Comparison of ENCODE assay signal across 20 cellular contexts in the genomic region with DNA sequence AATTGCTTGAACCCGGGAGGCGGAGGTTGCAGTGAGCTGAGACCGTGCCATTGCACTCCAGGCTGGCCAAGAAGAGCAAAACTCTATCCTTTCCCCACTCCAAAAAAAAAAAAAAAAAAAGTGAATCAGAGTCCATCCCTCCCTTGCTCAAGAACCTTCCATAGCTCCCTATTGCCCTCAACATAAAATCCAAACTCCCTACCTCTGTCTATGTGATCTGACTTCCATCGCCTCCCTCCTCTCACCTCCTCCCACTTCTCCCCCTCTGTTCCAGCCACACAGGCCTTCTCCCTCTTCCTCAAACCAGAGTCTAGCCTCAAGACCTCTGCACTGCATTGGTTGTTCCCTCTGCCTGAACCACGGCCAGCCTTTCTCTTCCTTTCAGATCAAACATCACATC. TPM values are rescaled to one million over a fixed set of nuclear protein-coding genes. Genes with fewer than 3 reads are reported as not detected.
DNase-seq lines count a peak whose midpoint lies in the region; ATAC-seq, FAIRE-seq and TF ChIP-seq lines count a peak whose summit lies in the region.
"Had no signal": no experiment of that assay in that cellular context is flagged by ENCODE, and none has a peak within 500 bp of the region (broad histone marks: within the 10 kb centered on the region; RNA-seq: fewer than 3 reads in every experiment).

No MANE protein-coding gene starts in this region.

- TF ChIP-seq EP300 in A549 (IDR thresholded peaks at IDR 0.05) (no peak), upper lobe of left lung (IDR thresholded peaks at IDR 0.05) (no peak)

- peaks cover 0 to 2% (median 0%) of the 10 kb centered on the region in 7 donors for H3K9me3 Mint-ChIP-seq in CD4-positive, CD25-positive, alpha-beta regulatory T cell
- no peaks in the 10 kb centered on the region for H3K9me3 Mint-ChIP-seq in activated T-helper 17 cell treated with anti-CD3 and anti-CD28 coated beads, Interleukin-2, amount 50 U/mL, for 72 hours
- H3K9me3 Mint-ChIP-seq in neural crest cell: no peaks in the 10 kb centered on the region
- peaks cover 0 to 5% (median 0%) of the 10 kb centered on the region in 8 donors for H3K9me3 Mint-ChIP-seq in CD4-positive, alpha-beta memory T cell

- DNase-seq in A549 (ENCODE audit: low read depth in 1 of 2, low spot score in 1 of 2) (no peak), neural crest cell (ENCODE audit: low read depth, low spot score) (no peak), upper lobe of left lung (no peak), NCI-H226 (no peak), DMS53 (lab: John Stamatoyannopoulos, UW) (no peak)
- no peak for DNase-seq in CD4-positive, CD25-positive, alpha-beta regulatory T cell
- DNase-seq in CD4-positive, alpha-beta memory T cell: no peak
- DNase-seq: MG63, NCI-H1092 treated with DMSO at 0.1 percent for 48 hours, NCI-H1694, NCI-H2107, NCI-H345, NCI-H526 treated with DMSO at 0.1 percent for 48 hours, RPMI8226 had no signal

- H3K27ac Mint-ChIP-seq in CD4-positive, CD25-positive, alpha-beta regulatory T cell: peak overlapping the region in 2 of 3 donors; percentile 73 to 92
- peak overlapping the region; percentile 43 for H3K27ac Mint-ChIP-seq in activated T-helper 17 cell treated with anti-CD3 and anti-CD28 coated beads, Interleukin-2, amount 50 U/mL, for 72 hours
- peak overlapping the region; percentile 78 for H3K27ac Mint-ChIP-seq in neural crest cell (ENCODE audit: unreplicated experiment)
- peak overlapping the region in 2 of 7 donors; percentile 79 to 80 for H3K27ac Mint-ChIP-seq in CD4-positive, alpha-beta memory T cell

- WGBS in A549 (ENCODE audit: missing lambda C conversion rate): 80% methylated on average over 5 of the region's 5 CpGs
- WGBS in upper lobe of left lung, 2 donors: 83 to 87% methylated on average over 5 of the region's 5 CpGs

- H3K27ac ChIP-seq in A549: no peak overlapping the region
- no peak overlapping the region for H3K27ac ChIP-seq in CD4-positive, CD25-positive, alpha-beta regulatory T cell (ENCODE audit: insufficient read depth, low read length, poor library complexity, severe bottlenecking)
- H3K27ac ChIP-seq in upper lobe of left lung: no peak overlapping the region
- no peak overlapping the region for H3K27ac ChIP-seq in CD4-positive, alpha-beta memory T cell (ENCODE audit: low read depth, low read length)
- H3K27ac ChIP-seq: HL-60, KMS-11, SJSA1 had no signal

- TF ChIP-seq POLR2A in A549 (IDR thresholded peaks at IDR 0.05; ENCODE audit: low read length) (no peak), upper lobe of left lung (IDR thresholded peaks at IDR 0.05) (no peak)

- H3K9me3 ChIP-seq in A549 (no peaks in the 10 kb centered on the region), upper lobe of left lung (no peaks in the 10 kb centered on the region)
- no peaks in the 10 kb centered on the region for H3K9me3 ChIP-seq in CD4-positive, CD25-positive, alpha-beta regulatory T cell (ENCODE audit: control insufficient read depth in 2 of 2, low read length in 2 of 2)
- H3K9me3 ChIP-seq in CD4-positive, alpha-beta memory T cell (ENCODE audit: control insufficient read depth in 1 of 2, low read length in 2 of 2): no peaks in the 10 kb centered on the region
- H3K9me3 ChIP-seq: BLaER1, MG63, SJSA1 had no signal

- peaks cover 0 to 58% (median 21%) of the 10 kb centered on the region in 4 donors for H3K4me1 Mint-ChIP-seq in CD4-positive, CD25-positive, alpha-beta regulatory T cell
- H3K4me1 Mint-ChIP-seq in activated T-helper 17 cell treated with anti-CD3 and anti-CD28 coated beads, Interleukin-2, amount 50 U/mL, for 72 hours: peaks cover 9% of the 10 kb centered on the region
- peaks cover 24% of the 10 kb centered on the region for H3K4me1 Mint-ChIP-seq in neural crest cell
- peaks cover 17 to 38% (median 28%) of the 10 kb centered on the region in 4 donors for H3K4me1 Mint-ChIP-seq in CD4-positive, alpha-beta memory T cell

- H3K27me3 Mint-ChIP-seq in CD4-positive, CD25-positive, alpha-beta regulatory T cell: peaks cover 18% of the 10 kb centered on the region
- H3K27me3 Mint-ChIP-seq in activated T-helper 17 cell treated with anti-CD3 and anti-CD28 coated beads, Interleukin-2, amount 50 U/mL, for 72 hours: no peaks in the 10 kb centered on the region
- peaks cover 78% of the 10 kb centered on the region for H3K27me3 Mint-ChIP-seq in neural crest cell (ENCODE audit: low read depth)
- peaks cover 0 to 3% of the 10 kb centered on the region in 2 donors for H3K27me3 Mint-ChIP-seq in CD4-positive, alpha-beta memory T cell

- no peak overlapping the region for H3K4me3 ChIP-seq in A549
- no peak overlapping the region for H3K4me3 ChIP-seq in CD4-positive, CD25-positive, alpha-beta regulatory T cell (ENCODE audit: low read depth, low read length)
- H3K4me3 ChIP-seq in upper lobe of left lung: no peak overlapping the region
- H3K4me3 ChIP-seq in CD4-positive, alpha-beta memory T cell (ENCODE audit: low read length in 2 of 2): no peak overlapping the region
- H3K4me3 ChIP-seq: BLaER1, GM12878, MG63, SJSA1 had no signal

- no peaks in the 10 kb centered on the region for H3K36me3 ChIP-seq in CD4-positive, CD25-positive, alpha-beta regulatory T cell (ENCODE audit: control insufficient read depth, insufficient read depth, low read length)
- H3K36me3 ChIP-seq in upper lobe of left lung: no peaks in the 10 kb centered on the region
- no peaks in the 10 kb centered on the region for H3K36me3 ChIP-seq in CD4-positive, alpha-beta memory T cell (ENCODE audit: insufficient read depth, low read length)
- H3K36me3 ChIP-seq: BLaER1, MG63, SJSA1 had no signal

- H3K4me1 ChIP-seq in A549 (peaks cover 12% of the 10 kb centered on the region), upper lobe of left lung (peaks cover 17 to 35% (median 18%) of the 10 kb centered on the region in 4 donors)
- H3K4me1 ChIP-seq in CD4-positive, CD25-positive, alpha-beta regulatory T cell (ENCODE audit: control insufficient read depth, insufficient read depth, low read length, poor library complexity, severe bottlenecking): peaks cover 32% of the 10 kb centered on the region
- H3K4me1 ChIP-seq in CD4-positive, alpha-beta memory T cell (ENCODE audit: insufficient read depth, low read length): peaks cover 19% of the 10 kb centered on the region

- no peak for TF ChIP-seq RAD21 in A549 (conservative IDR thresholded peaks at IDR 0.05 in 1 of 2, IDR thresholded peaks at IDR 0.05 in 1 of 2)

- no peak overlapping the region for H3K4me2 ChIP-seq in A549
- H3K4me2 ChIP-seq: KMS-11 had no signal

- POLR2A ChIA-PET in A549 (lab: Yijun Ruan, JAX): interaction anchor here (0.7 kb wide), 1 partner anchor 14 kb away, joined by 6 read pairs; no protein-coding TSS in a partner anchor
- POLR2A ChIA-PET in CD4-positive, alpha-beta memory T cell (lab: Charles Lee; ENCODE audit: partially characterized antibody): interaction anchor here (0.7 to 15.6 kb wide), 3 partner anchors 18 to 1150 kb away, joined by 3 to 555 read pairs (median 3); partner anchors contain the start of gene TLE5

- no peak for TF ChIP-seq CTCF in A549 (IDR thresholded peaks at IDR 0.05)
- no peak for TF ChIP-seq CTCF in neural crest cell (conservative IDR thresholded peaks at IDR 0.05)
- TF ChIP-seq CTCF in upper lobe of left lung (IDR thresholded peaks at IDR 0.05): no peak

- H3K27me3 ChIP-seq in CD4-positive, CD25-positive, alpha-beta regulatory T cell (ENCODE audit: control insufficient read depth, insufficient read depth, low read length): no peaks in the 10 kb centered on the region
- H3K27me3 ChIP-seq in upper lobe of left lung: no peaks in the 10 kb centered on the region
- no peaks in the 10 kb centered on the region for H3K27me3 ChIP-seq in CD4-positive, alpha-beta memory T cell (ENCODE audit: insufficient read depth, low read length)
- H3K27me3 ChIP-seq: BLaER1, MG63, SJSA1 had no signal

- peak overlapping the region in 2 of 4 donors; percentile 62 to 82 for H3K4me3 Mint-ChIP-seq in CD4-positive, CD25-positive, alpha-beta regulatory T cell
- H3K4me3 Mint-ChIP-seq in activated T-helper 17 cell treated with anti-CD3 and anti-CD28 coated beads, Interleukin-2, amount 50 U/mL, for 72 hours: no peak overlapping the region
- H3K4me3 Mint-ChIP-seq in neural crest cell: peak overlapping the region; percentile 65
- peak overlapping the region in 1 of 8 donors; percentile 21 for H3K4me3 Mint-ChIP-seq in CD4-positive, alpha-beta memory T cell

- intact Hi-C loops in CD4-positive, alpha-beta memory T cell (cut with micrococcal nuclease): loop anchor here (5.0 to 10.0 kb wide), 3 partner anchors 63 to 224 kb away; partner anchors contain the start of genes NCLN and ZNF554

- no peaks in the 10 kb centered on the region for H3K36me3 Mint-ChIP-seq in CD4-positive, CD25-positive, alpha-beta regulatory T cell
- H3K36me3 Mint-ChIP-seq in activated T-helper 17 cell treated with anti-CD3 and anti-CD28 coated beads, Interleukin-2, amount 50 U/mL, for 72 hours (ENCODE audit: low read depth): peaks cover 6% of the 10 kb centered on the region
- H3K36me3 Mint-ChIP-seq in neural crest cell (ENCODE audit: low read depth): no peaks in the 10 kb centered on the region
- H3K36me3 Mint-ChIP-seq in CD4-positive, alpha-beta memory T cell: peaks cover 0 to 5% of the 10 kb centered on the region in 2 donors

- CTCF ChIA-PET in A549 (lab: Yijun Ruan, JAX): interaction anchor here (0.6 to 1.3 kb wide), 4 partner anchors 59 to 290 kb away, joined by 3 to 5 read pairs (median 4); no protein-coding TSS in a partner anchor
- CTCF ChIA-PET in CD4-positive, alpha-beta memory T cell (lab: Charles Lee; ENCODE audit: partially characterized antibody): interaction anchor here (1.0 to 1.5 kb wide), 4 partner anchors 12 to 77 kb away, joined by 3 to 5 read pairs (median 4); no protein-coding TSS in a partner anchor

- ATAC-seq in A549 (no peak), upper lobe of left lung (ENCODE audit: low FRiP score in 2 of 2) (no peak)
- no peak for ATAC-seq in CD4-positive, CD25-positive, alpha-beta regulatory T cell (ENCODE audit: low read depth in 2 of 2)
- ATAC-seq in activated T-helper 17 cell treated with anti-CD3 and anti-CD28 coated beads, Interleukin-2, amount 50 U/mL, for 72 hours (replicated peaks): no peak
- ATAC-seq: GM12878 had no signal

- FAIRE-seq in A549 (lab: Jason Lieb, UNC): no peak
- FAIRE-seq: GM12878 had no signal

RNA-seq across cellular contexts. Expression of gene TLE2, which starts 10.0 kb away (rescaled TPM):
- polyA plus RNA-seq in A549 (2011; rRNA removed): 2.1 and 2.7 TPM in 2 replicates
- polyA plus RNA-seq in A549 (2012; cell fraction: cytosol; rRNA removed): 1.8 and 2.9 TPM in 2 replicates
- polyA plus RNA-seq in A549 (2012; cell fraction: nucleus; rRNA removed): 8.3 and 9.3 TPM in 2 replicates
- 1.9 to 3.1 TPM (median 2.6 TPM) in 3 replicates for polyA plus RNA-seq in A549 (2017; fragmentation: RNase III; extraction: RNeasy Plus Mini Kit Qiagen cat#74134 plus additional on column Dnase treatment)
- 2.1 and 2.4 TPM in 2 replicates for polyA minus RNA-seq in A549 (2011; rRNA and poly(A)+ RNA removed)
- total RNA-seq in CD4-positive, CD25-positive, alpha-beta regulatory T cell: 9.3 TPM
- polyA plus RNA-seq in CD4-positive, CD25-positive, alpha-beta regulatory T cell: 1 to 10 TPM; 3.1 to 4.5 (median 3.9) TPM
- total RNA-seq in activated T-helper 17 cell treated with anti-CD3 and anti-CD28 coated beads, Interleukin-2, amount 50 U/mL, for 72 hours: 1 to 10 TPM; 2.5 to 3.5 TPM
- total RNA-seq in neural crest cell: 0.73 and 1.4 TPM in 2 replicates
- 100 to 1,000 TPM in 1 of 6 donors, 10 to 100 TPM in 5; 35.0 to 115 (median 56.0) TPM for total RNA-seq in upper lobe of left lung
- total RNA-seq in CD4-positive, alpha-beta memory T cell: 10 to 100 TPM; 20.9 to 23.1 TPM
- 1 to 10 TPM; 5.5 to 7.0 TPM for polyA plus RNA-seq in CD4-positive, alpha-beta memory T cell

RNA-seq across cellular contexts. Expression of gene TLE5, which starts 23.2 kb away (rescaled TPM):
- polyA plus RNA-seq in A549 (2011; rRNA removed) (171 and 183 TPM in 2 replicates), A549 (2017; fragmentation: RNase III; extraction: RNeasy Plus Mini Kit Qiagen cat#74134 plus additional on column Dnase treatment) (191 to 231 TPM (median 216 TPM) in 3 replicates)
- polyA plus RNA-seq in A549 (2012; cell fraction: cytosol; rRNA removed): 223 and 303 TPM in 2 replicates
- 251 and 276 TPM in 2 replicates for polyA plus RNA-seq in A549 (2012; cell fraction: nucleus; rRNA removed)
- polyA minus RNA-seq in A549 (2011; rRNA and poly(A)+ RNA removed): 235 and 240 TPM in 2 replicates
- total RNA-seq in CD4-positive, CD25-positive, alpha-beta regulatory T cell: 1,009 TPM
- polyA plus RNA-seq in CD4-positive, CD25-positive, alpha-beta regulatory T cell: 100 to 1,000 TPM; 608 to 773 (median 661) TPM
- 100 to 1,000 TPM; 348 to 436 TPM for total RNA-seq in activated T-helper 17 cell treated with anti-CD3 and anti-CD28 coated beads, Interleukin-2, amount 50 U/mL, for 72 hours
- total RNA-seq in neural crest cell (244 and 247 TPM in 2 replicates), upper lobe of left lung (100 to 1,000 TPM; 324 to 781 (median 471) TPM)
- 100 to 1,000 TPM; 876 to 900 TPM for total RNA-seq in CD4-positive, alpha-beta memory T cell
- 100 to 1,000 TPM; 572 to 943 TPM for polyA plus RNA-seq in CD4-positive, alpha-beta memory T cell

RNA-seq across cellular contexts. Expression of gene GNA11, which starts 55.0 kb away (rescaled TPM):
- polyA plus RNA-seq in A549 (2011; rRNA removed): 5.5 and 8.6 TPM in 2 replicates
- 24.3 and 29.2 TPM in 2 replicates for polyA plus RNA-seq in A549 (2012; cell fraction: cytosol; rRNA removed)
- 26.9 and 28.9 TPM in 2 replicates for polyA plus RNA-seq in A549 (2012; cell fraction: nucleus; rRNA removed)
- polyA plus RNA-seq in A549 (2017; fragmentation: RNase III; extraction: RNeasy Plus Mini Kit Qiagen cat#74134 plus additional on column Dnase treatment): 29.0 to 32.8 TPM (median 30.5 TPM) in 3 replicates
- polyA minus RNA-seq in A549 (2011; rRNA and poly(A)+ RNA removed): 6.7 and 19.2 TPM in 2 replicates
- total RNA-seq in CD4-positive, CD25-positive, alpha-beta regulatory T cell: 0.81 TPM
- polyA plus RNA-seq in CD4-positive, CD25-positive, alpha-beta regulatory T cell: under 1 TPM in 3 of 4 donors, not detected in 1; 0.21 to 0.44 (median 0.23) TPM
- 1 to 10 TPM; 1.9 to 2.6 TPM for total RNA-seq in activated T-helper 17 cell treated with anti-CD3 and anti-CD28 coated beads, Interleukin-2, amount 50 U/mL, for 72 hours
- total RNA-seq in neural crest cell: 40.6 and 42.5 TPM in 2 replicates
- total RNA-seq in upper lobe of left lung: 100 to 1,000 TPM in 1 of 6 donors, 10 to 100 TPM in 5; 60.0 to 103 (median 75.9) TPM
- total RNA-seq in CD4-positive, alpha-beta memory T cell: 1 to 10 TPM; 3.5 to 3.9 TPM
- under 1 TPM; 0.09 to 0.39 TPM for polyA plus RNA-seq in CD4-positive, alpha-beta memory T cell
